In genomic region chr1:180927348-180927747, GRCh38 we compare ENCODE assay signal across 10 cellular contexts. TPM values are rescaled to one million over a fixed set of nuclear protein-coding genes. Genes with fewer than 3 reads are reported as not detected.
DNase-seq lines count a peak whose midpoint lies in the region; ATAC-seq and TF ChIP-seq lines count a peak whose summit lies in the region.
"Had no signal": no experiment of that assay in that cellular context is flagged by ENCODE, and none has a peak within 500 bp of the region (broad histone marks: within the 10 kb centered on the region; RNA-seq: fewer than 3 reads in every experiment).

No MANE protein-coding gene starts in this region.

- intact Hi-C loops in stomach (cut with DNase I; ENCODE audit: low total_unique reads): no loop called here
- intact Hi-C loops in CD8-positive, alpha-beta T cell (cut with DNase I, micrococcal nuclease): no loop called here

- no peaks in the 10 kb centered on the region for H3K27me3 Mint-ChIP-seq in CD8-positive, alpha-beta T cell (ENCODE audit: low read depth)

- ATAC-seq in SK-N-SH treated with all-trans-retinoic acid at 6 μM for 48 hours (peak; percentile 1; the same call in 1 of the 3 replicates), HG03565 (IDR thresholded peaks at IDR 0.05; ENCODE audit: unreplicated experiment) (no peak)
- ATAC-seq in CD8-positive, alpha-beta T cell: no peak

- TF ChIP-seq CTCF in stomach (IDR thresholded peaks at IDR 0.05): no peak
- TF ChIP-seq CTCF in CD8-positive, alpha-beta T cell (IDR thresholded peaks at IDR 0.05): no peak

- H3K9me3 Mint-ChIP-seq in CD8-positive, alpha-beta T cell: no peaks in the 10 kb centered on the region

- no peak overlapping the region for H3K4me3 ChIP-seq in stomach
- no peak overlapping the region for H3K4me3 ChIP-seq in CD8-positive, alpha-beta T cell (ENCODE audit: low read depth, low read length)

- no peak for TF ChIP-seq POLR2A in stomach (IDR thresholded peaks at IDR 0.05)

- H3K4me1 ChIP-seq in stomach: peaks cover 13 to 52% (median 26%) of the 10 kb centered on the region in 4 donors
- H3K4me1 ChIP-seq in CD8-positive, alpha-beta T cell (ENCODE audit: insufficient read depth, low read length): no peaks in the 10 kb centered on the region

- no peaks in the 10 kb centered on the region for H3K27me3 ChIP-seq in stomach
- H3K27me3 ChIP-seq in CD8-positive, alpha-beta T cell (ENCODE audit: insufficient read depth, low read length): no peaks in the 10 kb centered on the region

- TF ChIP-seq EP300 in stomach (IDR thresholded peaks at IDR 0.05): no peak

- H3K27ac Mint-ChIP-seq in CD8-positive, alpha-beta T cell: no peak overlapping the region

- no peaks in the 10 kb centered on the region for H3K36me3 Mint-ChIP-seq in CD8-positive, alpha-beta T cell

- CTCF ChIA-PET in CD8-positive, alpha-beta T cell (lab: Charles Lee): no interaction called here

- peak overlapping the region in 4 of 5 donors; percentile 45 to 80 (median 57) for H3K27ac ChIP-seq in stomach
- H3K27ac ChIP-seq in CD8-positive, alpha-beta T cell (ENCODE audit: low read depth, low read length): no peak overlapping the region
- H3K27ac ChIP-seq: neutrophil had no signal

- peaks cover 0 to 18% (median 9%) of the 10 kb centered on the region in 4 donors for H3K36me3 ChIP-seq in stomach
- no peaks in the 10 kb centered on the region for H3K36me3 ChIP-seq in CD8-positive, alpha-beta T cell (ENCODE audit: insufficient read depth, low read length)
- H3K36me3 ChIP-seq: neutrophil had no signal

- WGBS in stomach, 5 donors: 73 to 83% (median 83%) methylated on average over 13 of the region's 13 CpGs

- H3K4me1 Mint-ChIP-seq in CD8-positive, alpha-beta T cell (ENCODE audit: low read depth): no peaks in the 10 kb centered on the region

- POLR2A ChIA-PET in CD8-positive, alpha-beta T cell (lab: Charles Lee): no interaction called here

- H3K4me3 Mint-ChIP-seq in CD8-positive, alpha-beta T cell: no peak overlapping the region

- DNase-seq in NCI-H1694 (lab: John Stamatoyannopoulos, UW): peak; percentile 66
- peak in 26 of 51 donors; percentile 6 to 77 (median 38) for DNase-seq in hypothalamus (lab: John Stamatoyannopoulos, UW)
- no peak for DNase-seq in stomach
- no peak for DNase-seq in central memory CD4-positive, alpha-beta T cell
- no peak for DNase-seq in CD8-positive, alpha-beta T cell
- no peak for DNase-seq in stimulated activated CD4-positive, alpha-beta T cell treated with anti-CD3 and anti-CD28 coated beads, Interleukin-4, amount 100 ng/mL, for 1 hour
- DNase-seq: activated T-cell treated with anti-CD3 and anti-CD28 coated beads, Interleukin-2, amount 50 U/mL, for 48 hours had no signal

- H3K9me3 ChIP-seq in stomach: no peaks in the 10 kb centered on the region
- H3K9me3 ChIP-seq in CD8-positive, alpha-beta T cell (ENCODE audit: low read length): no peaks in the 10 kb centered on the region
- H3K9me3 ChIP-seq: neutrophil had no signal

TF ChIP-seq in SK-N-SH treated with all-trans-retinoic acid at 6 μM for 48 hours, 23 proteins besides CTCF, POLR2A, EP300 and RAD21:
- TF ChIP-seq, protein P1, sequence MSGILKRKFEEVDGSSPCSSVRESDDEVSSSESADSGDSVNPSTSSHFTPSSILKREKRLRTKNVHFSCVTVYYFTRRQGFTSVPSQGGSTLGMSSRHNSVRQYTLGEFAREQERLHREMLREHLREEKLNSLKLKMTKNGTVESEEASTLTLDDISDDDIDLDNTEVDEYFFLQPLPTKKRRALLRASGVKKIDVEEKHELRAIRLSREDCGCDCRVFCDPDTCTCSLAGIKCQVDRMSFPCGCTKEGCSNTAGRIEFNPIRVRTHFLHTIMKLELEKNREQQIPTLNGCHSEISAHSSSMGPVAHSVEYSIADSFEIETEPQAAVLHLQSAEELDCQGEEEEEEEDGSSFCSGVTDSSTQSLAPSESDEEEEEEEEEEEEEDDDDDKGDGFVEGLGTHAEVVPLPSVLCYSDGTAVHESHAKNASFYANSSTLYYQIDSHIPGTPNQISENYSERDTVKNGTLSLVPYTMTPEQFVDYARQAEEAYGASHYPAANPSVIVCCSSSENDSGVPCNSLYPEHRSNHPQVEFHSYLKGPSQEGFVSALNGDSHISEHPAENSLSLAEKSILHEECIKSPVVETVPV (CRISPR knock-in tag; IDR thresholded peaks at IDR 0.05): no peak
- TF ChIP-seq GLIS3 (CRISPR knock-in tag; IDR thresholded peaks at IDR 0.05) (no peak), CSDC2 (CRISPR knock-in tag; IDR thresholded peaks at IDR 0.05) (no peak), SNAI2 (CRISPR knock-in tag; IDR thresholded peaks at IDR 0.05) (no peak), OSR1 (CRISPR knock-in tag; IDR thresholded peaks at IDR 0.05) (no peak), BACH2 (CRISPR knock-in tag; IDR thresholded peaks at IDR 0.05; ENCODE audit: borderline replicate concordance) (no peak), ARNTL (CRISPR knock-in tag; IDR thresholded peaks at IDR 0.05; ENCODE audit: borderline replicate concordance, low read depth) (no peak), TCF4 (CRISPR knock-in tag; IDR thresholded peaks at IDR 0.05; ENCODE audit: borderline replicate concordance) (no peak), ZFP3 (CRISPR knock-in tag; IDR thresholded peaks at IDR 0.05) (no peak), TOX (CRISPR knock-in tag; IDR thresholded peaks at IDR 0.05; ENCODE audit: borderline replicate concordance) (no peak)

RNA-seq across cellular contexts. Expression of gene KIAA1614, which starts 14.7 kb away (rescaled TPM):
- 1 to 10 TPM in 3 of 5 donors, under 1 TPM in 1, not detected in 1; under 0.01 to 6.1 (median 1.7) TPM for total RNA-seq in stomach
- 1 to 10 TPM; 1.1 to 2.2 (median 1.8) TPM for polyA plus RNA-seq in stomach
- total RNA-seq in CD8-positive, alpha-beta T cell: under 1 TPM; 0.17 to 0.33 TPM

Comparison
In these comparisons a context has a peak if more than half of its experiments do, and no peak if none do; other contexts are left out.
1. DNase-seq: peak in NCI-H1694 (single experiment) and hypothalamus (26 of 51); none in stomach (single experiment), central memory CD4-positive, alpha-beta T cell (single experiment), CD8-positive, alpha-beta T cell (0 of 7) and stimulated activated CD4-positive, alpha-beta T cell treated with anti-CD3 and anti-CD28 coated beads, Interleukin-4, amount 100 ng/mL, for 1 hour (single experiment).